ENCODE assay signal across 1 cellular context in the genomic region with DNA sequence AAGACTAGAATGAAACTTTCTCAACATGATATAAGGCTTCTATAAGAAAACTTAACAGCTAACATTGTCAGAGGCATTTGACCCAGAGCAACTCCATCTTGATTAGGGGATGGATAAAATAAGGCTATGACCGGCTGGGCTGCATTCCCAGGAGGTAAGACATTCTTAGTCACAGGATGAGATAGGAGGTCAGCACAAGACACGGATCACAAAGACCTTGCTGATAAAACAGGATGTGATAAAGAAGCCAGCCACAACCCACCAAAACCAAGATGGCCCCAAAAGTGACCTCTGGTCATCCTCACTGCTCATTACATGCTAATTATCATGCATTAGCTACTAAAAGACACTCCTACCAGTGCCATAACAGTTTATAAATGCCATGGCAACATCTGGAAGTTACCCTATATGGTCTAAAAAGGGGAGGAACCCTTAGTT.
TF ChIP-seq lines count a peak whose summit lies in the region.

No MANE protein-coding gene starts in this region.

TF ChIP-seq in K562, 482 proteins besides CTCF, POLR2A, EP300 and RAD21 (continued from another document):
- TF ChIP-seq, protein P1, sequence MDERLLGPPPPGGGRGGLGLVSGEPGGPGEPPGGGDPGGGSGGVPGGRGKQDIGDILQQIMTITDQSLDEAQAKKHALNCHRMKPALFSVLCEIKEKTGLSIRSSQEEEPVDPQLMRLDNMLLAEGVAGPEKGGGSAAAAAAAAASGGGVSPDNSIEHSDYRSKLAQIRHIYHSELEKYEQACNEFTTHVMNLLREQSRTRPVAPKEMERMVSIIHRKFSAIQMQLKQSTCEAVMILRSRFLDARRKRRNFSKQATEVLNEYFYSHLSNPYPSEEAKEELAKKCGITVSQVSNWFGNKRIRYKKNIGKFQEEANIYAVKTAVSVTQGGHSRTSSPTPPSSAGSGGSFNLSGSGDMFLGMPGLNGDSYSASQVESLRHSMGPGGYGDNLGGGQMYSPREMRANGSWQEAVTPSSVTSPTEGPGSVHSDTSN (CRISPR knock-in tag; IDR thresholded peaks at IDR 0.05; ENCODE audit: low read depth): no peak
- TF ChIP-seq, protein P1 (tag; conservative IDR thresholded peaks at IDR 0.05; ENCODE audit: low read depth): no peak
TF ChIP-seq in K562: peak in this region for 61.
